22 cellular contexts compared by ENCODE assay signal in genomic region chr9:38096238-38096805, GRCh38. TPM values are rescaled to one million over a fixed set of nuclear protein-coding genes. Genes with fewer than 3 reads are reported as not detected.
DNase-seq lines count a peak whose midpoint lies in the region; ATAC-seq, FAIRE-seq and TF ChIP-seq lines count a peak whose summit lies in the region.
"Had no signal": no experiment of that assay in that cellular context is flagged by ENCODE, and none has a peak within 500 bp of the region (broad histone marks: within the 10 kb centered on the region; RNA-seq: fewer than 3 reads in every experiment).

No MANE protein-coding gene starts in this region.

- H3K9ac ChIP-seq in HepG2 (ENCODE audit: insufficient read depth, low read depth, low read length): no peak overlapping the region

- TF ChIP-seq RAD21 in HepG2 (CRISPR knock-in tag; IDR thresholded peaks at IDR 0.05): no peak

- H4K20me1 ChIP-seq in HepG2 (ENCODE audit: insufficient read depth, low read length): no peaks in the 10 kb centered on the region

- intact Hi-C loops in right lobe of liver (cut with DNase I): no loop called here
- intact Hi-C loops in HepG2 (cut with micrococcal nuclease; ENCODE audit: unreplicated experiment): no loop called here
- intact Hi-C loops in prostate gland (cut with DNase I): loop anchor here (10.0 kb wide), 1 partner anchor 68 kb away; no protein-coding TSS in a partner anchor
- intact Hi-C loops in activated CD4-positive, alpha-beta memory T cell treated with anti-CD3 and anti-CD28 coated beads for 36 hours (cut with micrococcal nuclease): no loop called here

- H3K4me1 Mint-ChIP-seq in activated CD4-positive, alpha-beta memory T cell treated with anti-CD3 and anti-CD28 coated beads for 36 hours (ENCODE audit: low read depth): no peaks in the 10 kb centered on the region
- H3K4me1 Mint-ChIP-seq: activated CD4-positive, alpha-beta T cell treated with anti-CD3 and anti-CD28 coated beads for 36 hours; memory B cell had no signal

- TF ChIP-seq EP300 in HepG2 (IDR thresholded peaks at IDR 0.05; ENCODE audit: low read depth in 2 of 2, low read length in 2 of 2): no peak
- no peak for TF ChIP-seq EP300 in HepG2 (CRISPR knock-in tag; IDR thresholded peaks at IDR 0.05; ENCODE audit: borderline replicate concordance)

- no peaks in the 10 kb centered on the region for H3K79me2 ChIP-seq in HepG2 (ENCODE audit: insufficient read depth, low read length)

- H3K4me1 ChIP-seq in right lobe of liver (no peaks in the 10 kb centered on the region), HepG2 (ENCODE audit: insufficient read depth, low read length) (no peaks in the 10 kb centered on the region), prostate gland (replicated peaks) (no peaks in the 10 kb centered on the region)
- H3K4me1 ChIP-seq: thyroid gland had no signal

- no peak for FAIRE-seq in HepG2 (lab: Jason Lieb, UNC)
- FAIRE-seq: G401.6, H1 had no signal

- POLR2A ChIA-PET in HepG2 (lab: Yijun Ruan, JAX): no interaction called here
- POLR2A ChIA-PET in activated CD4-positive, alpha-beta memory T cell treated with anti-CD3 and anti-CD28 coated beads for 36 hours (lab: Charles Lee): no interaction called here

- H3K4me3 ChIP-seq in right lobe of liver (no peak overlapping the region), HepG2 (replicated peaks in 1 of 3; ENCODE audit: insufficient read depth in 1 of 3, low read depth in 2 of 3, low read length in 3 of 3) (no peak overlapping the region), coronary artery (no peak overlapping the region), prostate gland (no peak overlapping the region)
- H3K4me3 ChIP-seq: thyroid gland had no signal

- DNase-seq in right lobe of liver: peak in 1 of 3 donors; percentile 75
- DNase-seq in HepG2 (ENCODE audit: low spot score): no peak
- peak; percentile 40 for DNase-seq in coronary artery (ENCODE audit: low spot score)
- DNase-seq in prostate gland (ENCODE audit: low spot score): peak; percentile 84
- no peak for DNase-seq in NCI-H82 treated with DMSO at 0.1 percent for 48 hours (lab: John Stamatoyannopoulos, UW; ENCODE audit: unreplicated experiment)
- DNase-seq in SK-N-DZ (ENCODE audit: low spot score): no peak
- no peak for DNase-seq in activated CD4-positive, alpha-beta memory T cell treated with anti-CD3 and anti-CD28 coated beads for 36 hours
- DNase-seq: activated CD4-positive, alpha-beta T cell treated with anti-CD3 and anti-CD28 coated beads for 36 hours; activated naive CD4-positive, alpha-beta T cell; activated T-cell treated with anti-CD3 and anti-CD28 coated beads, Interleukin-2, amount 50 U/mL, for 4 hours; cerebellar nuclear complex; foreskin fibroblast; NCI-H1092 treated with DMSO at 0.1 percent for 48 hours; NCI-H187; NCI-H2171; thyroid gland had no signal

- no peaks in the 10 kb centered on the region for H3K36me3 ChIP-seq in right lobe of liver
- no peaks in the 10 kb centered on the region for H3K36me3 ChIP-seq in HepG2 (replicated peaks in 1 of 2; ENCODE audit: control insufficient read depth in 1 of 2, insufficient read depth in 2 of 2, low read length in 2 of 2)
- H3K36me3 ChIP-seq in prostate gland: no peaks in the 10 kb centered on the region
- H3K36me3 ChIP-seq: thyroid gland had no signal

- H3K9me3 ChIP-seq in right lobe of liver (no peaks in the 10 kb centered on the region), HepG2 (ENCODE audit: low read length) (no peaks in the 10 kb centered on the region), prostate gland (no peaks in the 10 kb centered on the region)
- H3K9me3 ChIP-seq: thyroid gland had no signal

- no peaks in the 10 kb centered on the region for H3K36me3 Mint-ChIP-seq in activated CD4-positive, alpha-beta memory T cell treated with anti-CD3 and anti-CD28 coated beads for 36 hours
- H3K36me3 Mint-ChIP-seq: memory B cell had no signal

- H3K4me2 ChIP-seq in HepG2 (ENCODE audit: low read depth, low read length): no peak overlapping the region

- H2AFZ ChIP-seq in HepG2 (ENCODE audit: low read length): no peak overlapping the region

- WGBS in right lobe of liver (ENCODE audit: insufficient coverage, low coverage, low lambda C conversion rate, missing lambda C conversion rate): 94% methylated on average over 3 of the region's 5 CpGs
- 90% methylated on average over 3 of the region's 5 CpGs for WGBS in HepG2 (ENCODE audit: low lambda C conversion rate)
- WGBS in prostate gland: 71% methylated on average over 5 of the region's 5 CpGs

- no peak overlapping the region for H3K27ac Mint-ChIP-seq in activated CD4-positive, alpha-beta memory T cell treated with anti-CD3 and anti-CD28 coated beads for 36 hours
- H3K27ac Mint-ChIP-seq: activated CD4-positive, alpha-beta T cell treated with anti-CD3 and anti-CD28 coated beads for 36 hours; memory B cell; progenitor cell of endocrine pancreas; stimulated activated naive CD8-positive, alpha-beta T cell treated with anti-CD3 and anti-CD28 coated beads, Interleukin-15, Interleukin-2, amounts not matched to agents 100 ng/mL and 50 ng/mL, for 24 hours; T-helper 2 cell treated with Interferon-gamma antibody and Interleukin-4, amounts not matched to agents 5 μg/mL and 100 μg/mL, for 36 hours had no signal

- H3K27ac ChIP-seq in right lobe of liver (no peak overlapping the region), HepG2 (ENCODE audit: extremely low read length, insufficient read depth, low read length) (no peak overlapping the region), coronary artery (no peak overlapping the region), prostate gland (no peak overlapping the region)
- H3K27ac ChIP-seq: thyroid gland had no signal

- TF ChIP-seq POLR2A in right lobe of liver (IDR thresholded peaks at IDR 0.05): no peak
- no peak for TF ChIP-seq POLR2A in HepG2 (IDR thresholded peaks at IDR 0.05; ENCODE audit: insufficient read depth in 1 of 2, low read depth in 2 of 2, low read length in 2 of 2)
- no peak for TF ChIP-seq POLR2A in prostate gland (IDR thresholded peaks at IDR 0.05)

- H3K9me3 Mint-ChIP-seq in activated CD4-positive, alpha-beta memory T cell treated with anti-CD3 and anti-CD28 coated beads for 36 hours: no peaks in the 10 kb centered on the region
- H3K9me3 Mint-ChIP-seq: activated T-cell treated with anti-CD3 and anti-CD28 coated beads, Interleukin-2, amount 50 U/mL, for 4 hours; memory B cell; stimulated activated naive CD8-positive, alpha-beta T cell treated with anti-CD3 and anti-CD28 coated beads, Interleukin-15, Interleukin-2, amounts not matched to agents 100 ng/mL and 50 ng/mL, for 24 hours; T-helper 2 cell treated with Interferon-gamma antibody and Interleukin-4, amounts not matched to agents 5 μg/mL and 100 μg/mL, for 36 hours had no signal

- TF ChIP-seq CTCF in right lobe of liver (IDR thresholded peaks at IDR 0.05) (no peak), HepG2 (CRISPR knock-in tag; IDR thresholded peaks at IDR 0.05) (no peak), coronary artery (IDR thresholded peaks at IDR 0.05) (no peak), prostate gland (IDR thresholded peaks at IDR 0.05) (no peak)

- CTCF ChIA-PET in HepG2 (lab: Yijun Ruan, JAX; ENCODE audit: low intra/inter-chr PET ratio, low total read pairs): no interaction called here
- CTCF ChIA-PET in activated CD4-positive, alpha-beta memory T cell treated with anti-CD3 and anti-CD28 coated beads for 36 hours (lab: Charles Lee): no interaction called here

- H3K4me3 Mint-ChIP-seq in activated CD4-positive, alpha-beta memory T cell treated with anti-CD3 and anti-CD28 coated beads for 36 hours: no peak overlapping the region
- H3K4me3 Mint-ChIP-seq: activated CD4-positive, alpha-beta T cell treated with anti-CD3 and anti-CD28 coated beads for 36 hours; activated T-cell treated with anti-CD3 and anti-CD28 coated beads, Interleukin-2, amount 50 U/mL, for 4 hours; memory B cell; stimulated activated naive CD8-positive, alpha-beta T cell treated with anti-CD3 and anti-CD28 coated beads, Interleukin-15, Interleukin-2, amounts not matched to agents 100 ng/mL and 50 ng/mL, for 24 hours; T-helper 2 cell treated with Interferon-gamma antibody and Interleukin-4, amounts not matched to agents 5 μg/mL and 100 μg/mL, for 36 hours had no signal

- in situ Hi-C loops in HepG2 (cut with HindIII; ENCODE audit: extremely low pct_ligation_motif_present, low pct_unique_long_range_greater_than_20kb): loop anchor here (10.0 kb wide), 1 partner anchor 158 kb away; no protein-coding TSS in a partner anchor

- no TSS peak for BruUV-seq in HepG2 (replicated peaks; lab: Mats Ljungman, UMichigan)

- H3K27me3 Mint-ChIP-seq in activated CD4-positive, alpha-beta memory T cell treated with anti-CD3 and anti-CD28 coated beads for 36 hours: peaks cover 3% of the 10 kb centered on the region

- peak in 3 of 4 donors; percentile 17 to 76 (median 54) for ATAC-seq in right lobe of liver
- ATAC-seq in HepG2: no peak
- ATAC-seq: activated CD4-positive, alpha-beta T cell treated with anti-CD3 and anti-CD28 coated beads for 36 hours; activated T-cell treated with anti-CD3 and anti-CD28 coated beads, Interleukin-2, amount 50 U/mL, for 4 hours had no signal

- H3K27me3 ChIP-seq in right lobe of liver: no peaks in the 10 kb centered on the region
- peaks cover 1 to 11% of the 10 kb centered on the region in 2 experiments; a peak in 2 of 5 replicates for H3K27me3 ChIP-seq in HepG2 (ENCODE audit: control insufficient read depth in 1 of 2, insufficient read depth in 2 of 2, low read length in 2 of 2)
- no peaks in the 10 kb centered on the region for H3K27me3 ChIP-seq in prostate gland (replicated peaks; ENCODE audit: insufficient read depth)
- H3K27me3 ChIP-seq: thyroid gland had no signal

RNA-seq across cellular contexts. Expression of gene SHB, which starts 27.3 kb away (rescaled TPM):
- total RNA-seq in right lobe of liver: 10 to 100 TPM; 12.0 to 43.1 (median 21.9) TPM
- total RNA-seq in HepG2 (2016; rRNA removed; fragmentation: Illumina TruSeq; extraction: Trizol): 14.7 and 19.4 TPM in 2 replicates
- total RNA-seq in HepG2 (2016; cell fraction: cytosol; rRNA removed; fragmentation: Illumina TruSeq; extraction: Trizol; ENCODE audit: low read depth): 7.3 and 8.2 TPM in 2 replicates
- total RNA-seq in HepG2 (2016; cell fraction: insoluble cytoplasmic fraction; rRNA removed; fragmentation: Illumina TruSeq; extraction: Trizol): 12.9 and 18.0 TPM in 2 replicates
- 16.0 and 20.4 TPM in 2 replicates for total RNA-seq in HepG2 (2016; cell fraction: membrane; rRNA removed; fragmentation: Illumina TruSeq; extraction: Trizol)
- total RNA-seq in HepG2 (2016; cell fraction: nucleus; rRNA removed; fragmentation: Illumina TruSeq; extraction: Trizol): 12.0 and 14.5 TPM in 2 replicates
- 20.7 and 25.3 TPM in 2 replicates for polyA plus RNA-seq in HepG2 (2011; rRNA removed)
- 19.8 and 24.1 TPM in 2 replicates for polyA plus RNA-seq in HepG2 (2011; cell fraction: cytosol; rRNA removed)
- 26.3 and 29.8 TPM in 2 replicates for polyA plus RNA-seq in HepG2 (2011; cell fraction: nucleus; rRNA removed)
- 16.2 and 22.8 TPM in 2 replicates for polyA plus RNA-seq in HepG2 (2012)
- polyA plus RNA-seq in HepG2 (2016; cell fraction: cytosol; fragmentation: Illumina TruSeq; extraction: Trizol; ENCODE audit: low read depth): 9.0 and 11.2 TPM in 2 replicates
- polyA plus RNA-seq in HepG2 (2016; cell fraction: insoluble cytoplasmic fraction; fragmentation: Illumina TruSeq; extraction: Trizol; ENCODE audit: low read depth): 21.3 and 23.2 TPM in 2 replicates
- polyA plus RNA-seq in HepG2 (2016; cell fraction: membrane; fragmentation: Illumina TruSeq; extraction: Trizol; ENCODE audit: low read depth): 18.0 and 21.9 TPM in 2 replicates
- 17.6 and 17.8 TPM in 2 replicates for polyA plus RNA-seq in HepG2 (2016; cell fraction: nucleus; fragmentation: Illumina TruSeq; extraction: Trizol; ENCODE audit: insufficient read depth, low read depth)
- polyA minus RNA-seq in HepG2 (2011; rRNA and poly(A)+ RNA removed; ENCODE audit: low replicate concordance): 8.6 and 37.7 TPM in 2 replicates
- 28.1 and 28.8 TPM in 2 replicates for polyA minus RNA-seq in HepG2 (2011; cell fraction: cytosol; rRNA and poly(A)+ RNA removed)
- 42.1 and 49.2 TPM in 2 replicates for polyA minus RNA-seq in HepG2 (2011; cell fraction: nucleus; rRNA and poly(A)+ RNA removed)
- total RNA-seq in prostate gland: 10 to 100 TPM; 53.2 to 54.8 TPM
- polyA plus RNA-seq in SK-N-DZ (2014; cell fraction: cytosol; rRNA removed): 8.5 and 9.6 TPM in 2 replicates
- 5.3 and 5.8 TPM in 2 replicates for polyA plus RNA-seq in SK-N-DZ (2014; cell fraction: nucleus; rRNA removed)
- total RNA-seq in activated CD4-positive, alpha-beta memory T cell treated with anti-CD3 and anti-CD28 coated beads for 36 hours: 1 to 10 TPM; 1.1 to 1.2 TPM

Comparison
In these comparisons a context has a peak if more than half of its experiments do, and no peak if none do; other contexts are left out.
1. DNase-seq: peak in coronary artery (single experiment) and prostate gland (single experiment); none in HepG2 (single experiment), NCI-H82 treated with DMSO at 0.1 percent for 48 hours (single experiment), SK-N-DZ (single experiment) and activated CD4-positive, alpha-beta memory T cell treated with anti-CD3 and anti-CD28 coated beads for 36 hours (single experiment).